ENCODE assay signal across 1 cellular context in the genomic region with DNA sequence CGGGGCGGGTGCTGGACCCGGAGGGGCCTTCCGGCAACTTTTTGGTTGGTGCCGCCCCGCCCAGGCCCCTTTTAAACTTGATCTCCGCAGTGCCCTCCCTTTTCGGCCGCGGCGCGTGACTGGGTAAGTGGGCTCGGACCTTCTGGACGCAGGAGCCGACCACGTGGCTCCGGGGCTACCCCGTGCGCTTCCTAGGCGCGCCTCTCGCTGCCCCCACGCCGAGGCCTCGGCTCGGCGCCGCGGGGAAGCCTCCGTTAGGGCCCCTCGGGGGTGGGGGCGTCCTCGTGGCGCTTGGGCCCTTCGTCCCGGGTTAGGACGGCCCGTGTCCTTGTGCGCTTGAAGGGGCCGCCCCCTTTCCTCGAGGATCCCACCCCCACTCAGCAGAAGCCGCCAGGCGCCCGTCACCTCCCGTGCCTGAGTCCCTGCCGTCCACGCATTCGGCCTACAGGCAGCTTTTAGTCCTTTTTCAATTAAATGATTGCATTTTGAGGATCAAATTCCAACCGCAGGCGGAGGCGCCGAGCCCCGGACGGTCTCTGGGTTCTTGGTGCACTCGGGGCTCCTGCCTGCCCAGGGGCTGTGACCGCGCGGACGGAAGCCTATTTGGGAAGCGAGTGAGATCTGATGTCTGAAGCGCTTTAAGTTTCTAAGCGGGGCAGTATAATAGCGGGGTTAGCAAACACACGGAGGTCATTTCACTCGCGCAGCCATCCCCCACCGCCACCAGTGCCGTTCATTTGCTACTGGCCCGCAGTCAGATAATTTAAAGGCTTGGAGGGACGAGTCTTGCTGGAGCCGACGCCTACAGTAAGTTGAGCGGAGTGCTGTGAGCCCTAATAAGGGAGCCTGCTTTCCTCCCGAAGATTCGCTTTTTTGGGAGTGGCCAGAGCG.
TF ChIP-seq lines count a peak whose summit lies in the region.

No MANE protein-coding gene starts in this region.

TF ChIP-seq in SK-N-SH, 30 proteins besides CTCF, POLR2A, EP300 and RAD21 (continued from another document):
- TF ChIP-seq, protein P1, sequence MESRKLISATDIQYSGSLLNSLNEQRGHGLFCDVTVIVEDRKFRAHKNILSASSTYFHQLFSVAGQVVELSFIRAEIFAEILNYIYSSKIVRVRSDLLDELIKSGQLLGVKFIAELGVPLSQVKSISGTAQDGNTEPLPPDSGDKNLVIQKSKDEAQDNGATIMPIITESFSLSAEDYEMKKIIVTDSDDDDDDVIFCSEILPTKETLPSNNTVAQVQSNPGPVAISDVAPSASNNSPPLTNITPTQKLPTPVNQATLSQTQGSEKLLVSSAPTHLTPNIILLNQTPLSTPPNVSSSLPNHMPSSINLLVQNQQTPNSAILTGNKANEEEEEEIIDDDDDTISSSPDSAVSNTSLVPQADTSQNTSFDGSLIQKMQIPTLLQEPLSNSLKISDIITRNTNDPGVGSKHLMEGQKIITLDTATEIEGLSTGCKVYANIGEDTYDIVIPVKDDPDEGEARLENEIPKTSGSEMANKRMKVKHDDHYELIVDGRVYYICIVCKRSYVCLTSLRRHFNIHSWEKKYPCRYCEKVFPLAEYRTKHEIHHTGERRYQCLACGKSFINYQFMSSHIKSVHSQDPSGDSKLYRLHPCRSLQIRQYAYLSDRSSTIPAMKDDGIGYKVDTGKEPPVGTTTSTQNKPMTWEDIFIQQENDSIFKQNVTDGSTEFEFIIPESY (IDR thresholded peaks at IDR 0.05; ENCODE audit: borderline replicate concordance, low read depth): no peak
- TF ChIP-seq, protein P2, sequence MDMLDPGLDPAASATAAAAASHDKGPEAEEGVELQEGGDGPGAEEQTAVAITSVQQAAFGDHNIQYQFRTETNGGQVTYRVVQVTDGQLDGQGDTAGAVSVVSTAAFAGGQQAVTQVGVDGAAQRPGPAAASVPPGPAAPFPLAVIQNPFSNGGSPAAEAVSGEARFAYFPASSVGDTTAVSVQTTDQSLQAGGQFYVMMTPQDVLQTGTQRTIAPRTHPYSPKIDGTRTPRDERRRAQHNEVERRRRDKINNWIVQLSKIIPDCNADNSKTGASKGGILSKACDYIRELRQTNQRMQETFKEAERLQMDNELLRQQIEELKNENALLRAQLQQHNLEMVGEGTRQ (IDR thresholded peaks at IDR 0.05; ENCODE audit: borderline replicate concordance, low read depth, low read length): no peak
- no peak for TF ChIP-seq NFIC (IDR thresholded peaks at IDR 0.05; ENCODE audit: borderline replicate concordance)
- TF ChIP-seq TCF12 (IDR thresholded peaks at IDR 0.05): no peak
- TF ChIP-seq FOSL2 (IDR thresholded peaks at IDR 0.05; ENCODE audit: borderline replicate concordance, low read depth): no peak
- no peak for TF ChIP-seq SMC3 (IDR thresholded peaks at IDR 0.05; ENCODE audit: low read depth, low read length)
- TF ChIP-seq RCOR1 (IDR thresholded peaks at IDR 0.05; ENCODE audit: low read length): no peak
- no peak for TF ChIP-seq YY1 (IDR thresholded peaks at IDR 0.05; ENCODE audit: low read depth)
- no peak for TF ChIP-seq FOXJ3 (CRISPR knock-in tag; IDR thresholded peaks at IDR 0.05)
- TF ChIP-seq, protein P3, sequence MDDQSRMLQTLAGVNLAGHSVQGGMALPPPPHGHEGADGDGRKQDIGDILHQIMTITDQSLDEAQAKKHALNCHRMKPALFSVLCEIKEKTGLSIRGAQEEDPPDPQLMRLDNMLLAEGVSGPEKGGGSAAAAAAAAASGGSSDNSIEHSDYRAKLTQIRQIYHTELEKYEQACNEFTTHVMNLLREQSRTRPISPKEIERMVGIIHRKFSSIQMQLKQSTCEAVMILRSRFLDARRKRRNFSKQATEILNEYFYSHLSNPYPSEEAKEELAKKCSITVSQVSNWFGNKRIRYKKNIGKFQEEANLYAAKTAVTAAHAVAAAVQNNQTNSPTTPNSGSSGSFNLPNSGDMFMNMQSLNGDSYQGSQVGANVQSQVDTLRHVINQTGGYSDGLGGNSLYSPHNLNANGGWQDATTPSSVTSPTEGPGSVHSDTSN (IDR thresholded peaks at IDR 0.05): no peak
- no peak for TF ChIP-seq ELF1 (IDR thresholded peaks at IDR 0.05)
- no peak for TF ChIP-seq FOXM1 (IDR thresholded peaks at IDR 0.05; ENCODE audit: low read depth)
- no peak for TF ChIP-seq TEAD4 (IDR thresholded peaks at IDR 0.05; ENCODE audit: borderline replicate concordance, insufficient read depth)
- TF ChIP-seq, protein P4, sequence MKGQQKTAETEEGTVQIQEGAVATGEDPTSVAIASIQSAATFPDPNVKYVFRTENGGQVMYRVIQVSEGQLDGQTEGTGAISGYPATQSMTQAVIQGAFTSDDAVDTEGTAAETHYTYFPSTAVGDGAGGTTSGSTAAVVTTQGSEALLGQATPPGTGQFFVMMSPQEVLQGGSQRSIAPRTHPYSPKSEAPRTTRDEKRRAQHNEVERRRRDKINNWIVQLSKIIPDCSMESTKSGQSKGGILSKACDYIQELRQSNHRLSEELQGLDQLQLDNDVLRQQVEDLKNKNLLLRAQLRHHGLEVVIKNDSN (IDR thresholded peaks at IDR 0.05; ENCODE audit: borderline replicate concordance, low read depth): peak; percentile 74
- TF ChIP-seq RFX5 (IDR thresholded peaks at IDR 0.05; ENCODE audit: low read length): no peak
- TF ChIP-seq CHD2 (IDR thresholded peaks at IDR 0.05; ENCODE audit: low read length, partially characterized antibody): no peak
